ENCODE assay signal across 25 cellular contexts in the genomic region with DNA sequence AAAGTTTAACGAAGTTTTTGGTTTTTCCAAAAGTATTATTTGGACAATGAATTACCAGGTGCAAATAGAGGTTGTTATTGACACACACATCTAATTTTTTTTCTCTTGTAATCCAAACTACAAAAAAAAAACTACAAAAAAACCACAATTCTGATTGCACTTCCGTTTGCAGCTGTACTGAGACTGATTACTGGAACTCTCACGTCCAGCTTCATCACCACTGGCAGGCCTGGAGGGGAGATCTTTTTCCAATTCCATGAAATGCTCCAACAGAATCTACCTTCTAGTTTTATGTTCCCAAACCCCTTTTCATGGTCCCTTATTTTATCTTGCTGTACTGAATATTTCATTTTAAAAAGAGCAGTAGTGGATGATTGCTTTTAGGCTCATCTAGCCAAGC.
"Had no signal": no experiment of that assay in that cellular context is flagged by ENCODE, and none has a peak within 500 bp of the region (broad histone marks: within the 10 kb centered on the region; RNA-seq: fewer than 3 reads in every experiment).

No MANE protein-coding gene starts in this region.

- H3K9me3 ChIP-seq: adrenal gland had no signal

- H3K4me3 ChIP-seq: adrenal gland, PC-9 had no signal

- H3K27me3 ChIP-seq: adrenal gland had no signal

- DNase-seq: activated CD4-positive, alpha-beta T cell treated with anti-CD3 and anti-CD28 coated beads for 48 hours; activated CD4-positive, alpha-beta T cell treated with anti-CD3 and anti-CD28 coated beads, Interleukin-2, amount 50 U/mL, for 4 hours; activated CD4-positive, CD25-positive, alpha-beta regulatory T cell treated with anti-CD3 and anti-CD28 coated beads, Interleukin-2, amount 50 U/mL, for 72 hours; activated CD8-positive, alpha-beta memory T cell treated with anti-CD3 and anti-CD28 coated beads, Interleukin-2, amount 50 U/mL, for 48 hours; activated CD8-positive, alpha-beta T cell treated with anti-CD3 and anti-CD28 coated beads, Interleukin-2, amount 10 ng/mL, durations not matched to agents 7 days and 5 days; activated naive CD4-positive, alpha-beta T cell treated with anti-CD3 and anti-CD28 coated beads, Interleukin-2, amount 50 U/mL, for 16 hours; activated naive CD8-positive, alpha-beta T cell treated with anti-CD3 and anti-CD28 coated beads, Interleukin-2, amount 10 ng/mL, durations not matched to agents 7 days and 5 days; activated T-cell treated with anti-CD3 and anti-CD28 coated beads, Interleukin-2, amount 50 U/mL, for 1 hour; adrenal gland; anterior cingulate cortex; cerebellar nuclear complex; KG1; NCI-H1105 treated with DMSO at 0.1 percent for 48 hours; NCI-H1930; NCI-H2171; NCI-H2227 treated with DMSO at 0.1 percent for 48 hours; NCI-H446 treated with DMSO at 0.1 percent for 48 hours; NCI-H526; NCI-H774; NK-92 treated with Interleukin-12 subunit alpha and Interleukin-12 subunit beta, amount 100 ng/mL, for 24 hours; PC-9; SIG-M5; T-helper 17 cell; T-helper 9 cell had no signal

- ATAC-seq: activated CD8-positive, alpha-beta T cell treated with anti-CD3 and anti-CD28 coated beads, Interleukin-2, amount 10 ng/mL, durations not matched to agents 7 days and 5 days; T-helper 17 cell; WTC11 had no signal

- H3K4me1 ChIP-seq: adrenal gland had no signal

- H2AFZ ChIP-seq: PC-9 had no signal

- H3K27ac ChIP-seq: adrenal gland, PC-9 had no signal

- H3K36me3 ChIP-seq: adrenal gland had no signal

- H3K4me2 ChIP-seq: PC-9 had no signal
